In the genomic region with DNA sequence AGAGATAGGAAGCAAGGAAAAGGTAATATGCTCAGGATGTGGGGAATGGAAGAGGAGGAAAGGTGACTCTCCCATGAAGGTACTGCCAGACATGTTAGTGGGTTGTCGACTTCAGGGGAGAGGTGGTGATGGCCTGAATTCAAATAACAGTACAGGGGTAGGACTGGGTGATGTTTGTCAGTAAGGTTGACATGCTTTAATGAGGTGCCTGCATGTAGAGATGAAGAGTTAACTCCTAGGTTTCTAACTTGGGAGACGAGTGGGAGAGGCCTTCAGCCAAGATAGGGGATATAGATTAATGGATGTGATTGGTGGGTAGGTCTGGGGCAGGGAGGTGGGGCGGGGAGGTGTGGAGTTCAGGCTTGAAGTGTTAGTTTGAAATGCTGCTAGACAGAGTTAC, we compare ENCODE assay signal across 12 cellular contexts. TPM values are rescaled to one million over a fixed set of nuclear protein-coding genes. Genes with fewer than 3 reads are reported as not detected.
DNase-seq lines count a peak whose midpoint lies in the region; ATAC-seq and TF ChIP-seq lines count a peak whose summit lies in the region.
"Had no signal": no experiment of that assay in that cellular context is flagged by ENCODE, and none has a peak within 500 bp of the region (broad histone marks: within the 10 kb centered on the region; RNA-seq: fewer than 3 reads in every experiment).

No MANE protein-coding gene starts in this region.

- H3K4me1 ChIP-seq in BLaER1 treated with 17β-estradiol and CSF1 and Interleukin-3, amounts not matched to agents 10 nM and 100 nM, result peaks cover 23 to 58% (median 44%) of the 10 kb centered on the region in 10 experiments
- H3K4me1 ChIP-seq in DOHH2 (ENCODE audit: control insufficient read depth, low read length), result peaks cover 31% of the 10 kb centered on the region
- H3K4me1 ChIP-seq: BE2C had no signal

- CTCF ChIA-PET in activated CD4-positive, alpha-beta memory T cell treated with anti-CD3 and anti-CD28 coated beads, Interleukin-2, amount 10 ng/mL, durations not matched to agents 7 days and 5 days (lab: Charles Lee), result interaction anchor here (0.8 to 1.0 kb wide), 2 partner anchors 32 to 38 kb away, joined by 3 to 5 read pairs; no protein-coding TSS in a partner anchor

- H4K20me1 ChIP-seq in BLaER1 treated with 17β-estradiol and CSF1 and Interleukin-3, amounts not matched to agents 10 nM and 100 nM, result peaks cover 37 to 72% (median 57%) of the 10 kb centered on the region in 11 experiments
- H4K20me1 ChIP-seq in DOHH2 (ENCODE audit: control insufficient read depth, insufficient read depth, low read depth, low read length), result peaks cover 31% of the 10 kb centered on the region

- H3K27me3 ChIP-seq in BLaER1 treated with 17β-estradiol and CSF1 and Interleukin-3, amounts not matched to agents 10 nM and 100 nM, result no peaks in the 10 kb centered on the region
- no peaks in the 10 kb centered on the region for H3K27me3 ChIP-seq in DOHH2 (ENCODE audit: control insufficient read depth, low read length)
- H3K27me3 ChIP-seq: BE2C had no signal

- no peaks in the 10 kb centered on the region for H3K9me3 Mint-ChIP-seq in activated CD4-positive, alpha-beta memory T cell treated with anti-CD3 and anti-CD28 coated beads, Interleukin-2, amount 10 ng/mL, durations not matched to agents 7 days and 5 days
- no peaks in the 10 kb centered on the region for H3K9me3 Mint-ChIP-seq in memory B cell

- no peak for TF ChIP-seq CTCF in DOHH2 (IDR thresholded peaks at IDR 0.05; ENCODE audit: low read depth, low read length, poor library complexity, severe bottlenecking)

- no peak for DNase-seq in activated CD4-positive, alpha-beta memory T cell treated with anti-CD3 and anti-CD28 coated beads, Interleukin-2, amount 10 ng/mL, durations not matched to agents 7 days and 5 days
- no peak for DNase-seq in memory B cell (ENCODE audit: low spot score in 2 of 2)
- DNase-seq in left lobe of liver (ENCODE audit: low spot score), result no peak
- DNase-seq in ACHN, result no peak
- no peak for DNase-seq in HPDE6-E6E7 (ENCODE audit: extremely low spot score)
- DNase-seq: activated CD8-positive, alpha-beta memory T cell treated with anti-CD3 and anti-CD28 coated beads for 24 hours; BE2C had no signal

- POLR2A ChIA-PET in activated CD4-positive, alpha-beta memory T cell treated with anti-CD3 and anti-CD28 coated beads, Interleukin-2, amount 10 ng/mL, durations not matched to agents 7 days and 5 days (lab: Charles Lee), result interaction anchor here (1.6 kb wide), 1 partner anchor 16 kb away, joined by 5 read pairs; no protein-coding TSS in a partner anchor

- peaks cover 26% of the 10 kb centered on the region for H3K36me3 Mint-ChIP-seq in activated CD4-positive, alpha-beta memory T cell treated with anti-CD3 and anti-CD28 coated beads, Interleukin-2, amount 10 ng/mL, durations not matched to agents 7 days and 5 days (ENCODE audit: low read depth)
- no peaks in the 10 kb centered on the region for H3K36me3 Mint-ChIP-seq in memory B cell

- peak overlapping the region; percentile 4 for H3K4me3 Mint-ChIP-seq in activated CD4-positive, alpha-beta memory T cell treated with anti-CD3 and anti-CD28 coated beads, Interleukin-2, amount 10 ng/mL, durations not matched to agents 7 days and 5 days
- H3K4me3 Mint-ChIP-seq in memory B cell, result no peak overlapping the region

- no peak overlapping the region for H3K4me3 ChIP-seq in BLaER1 treated with 17β-estradiol and CSF1 and Interleukin-3, amounts not matched to agents 10 nM and 100 nM
- no peak overlapping the region for H3K4me3 ChIP-seq in DOHH2 (ENCODE audit: low read length)
- H3K4me3 ChIP-seq: thoracic aorta had no signal

- no peak overlapping the region for H3K27ac ChIP-seq in BLaER1 treated with 17β-estradiol and CSF1 and Interleukin-3, amounts not matched to agents 10 nM and 100 nM
- no peak overlapping the region for H3K27ac ChIP-seq in DOHH2 (ENCODE audit: low read depth, low read length)
- H3K27ac ChIP-seq: KMS-11, thoracic aorta had no signal

- no peak overlapping the region; a peak in 1 of 22 replicates for H3K9ac ChIP-seq in BLaER1 treated with 17β-estradiol and CSF1 and Interleukin-3, amounts not matched to agents 10 nM and 100 nM
- H3K9ac ChIP-seq: KMS-11 had no signal

- in situ Hi-C loops in ACHN (cut with HindIII; ENCODE audit: low pct_ligation_motif_present, low pct_unique_long_range_greater_than_20kb, low sequenced_read_pairs), result no loop called here

- no peaks in the 10 kb centered on the region for H3K27me3 Mint-ChIP-seq in activated CD4-positive, alpha-beta memory T cell treated with anti-CD3 and anti-CD28 coated beads, Interleukin-2, amount 10 ng/mL, durations not matched to agents 7 days and 5 days
- H3K27me3 Mint-ChIP-seq in memory B cell, result no peaks in the 10 kb centered on the region

- H3K9me2 ChIP-seq in DOHH2 (replicated peaks; ENCODE audit: control insufficient read depth, low read length), result no peaks in the 10 kb centered on the region

- 0 out of 2 replicates have a peak, but pooled peaks cover 2% of the 10 kb centered on the region for H3F3A ChIP-seq in DOHH2 (ENCODE audit: control insufficient read depth, insufficient read depth)

- H3K27ac Mint-ChIP-seq in activated CD4-positive, alpha-beta memory T cell treated with anti-CD3 and anti-CD28 coated beads, Interleukin-2, amount 10 ng/mL, durations not matched to agents 7 days and 5 days, result peak overlapping the region; percentile 51
- H3K27ac Mint-ChIP-seq in memory B cell, result peak overlapping the region; percentile 2

- H3K4me1 Mint-ChIP-seq in activated CD4-positive, alpha-beta memory T cell treated with anti-CD3 and anti-CD28 coated beads, Interleukin-2, amount 10 ng/mL, durations not matched to agents 7 days and 5 days, result peaks cover 57% of the 10 kb centered on the region
- peaks cover 35% of the 10 kb centered on the region for H3K4me1 Mint-ChIP-seq in memory B cell

- H3K36me3 ChIP-seq in BLaER1 treated with 17β-estradiol and CSF1 and Interleukin-3, amounts not matched to agents 10 nM and 100 nM, result peaks cover 3 to 25% (median 10%) of the 10 kb centered on the region in 11 experiments; a peak in 14 of 22 replicates
- H3K36me3 ChIP-seq in DOHH2 (ENCODE audit: control insufficient read depth, low read length), result peaks cover 34% of the 10 kb centered on the region
- H3K36me3 ChIP-seq: BE2C, thoracic aorta had no signal

- peak overlapping the region in 10 of 11 experiments; percentile 12 to 97 (median 92); a peak in 14 of 22 replicates for H3K4me2 ChIP-seq in BLaER1 treated with 17β-estradiol and CSF1 and Interleukin-3, amounts not matched to agents 10 nM and 100 nM
- peak overlapping the region; percentile 23 for H3K4me2 ChIP-seq in DOHH2 (ENCODE audit: low read length)
- H3K4me2 ChIP-seq: KMS-11 had no signal

- ATAC-seq in memory B cell (ENCODE audit: low read depth), result no peak
- no peak for ATAC-seq in left lobe of liver
- ATAC-seq in HG03108 (IDR thresholded peaks at IDR 0.05; ENCODE audit: unreplicated experiment), result no peak

- no peaks in the 10 kb centered on the region for H3K9me3 ChIP-seq in BLaER1 treated with 17β-estradiol and CSF1 and Interleukin-3, amounts not matched to agents 10 nM and 100 nM (replicated peaks in 1 of 11)
- no peaks in the 10 kb centered on the region for H3K9me3 ChIP-seq in DOHH2 (ENCODE audit: control insufficient read depth, insufficient read depth, low read length)
- H3K9me3 ChIP-seq: BE2C, thoracic aorta had no signal

- H3K79me2 ChIP-seq in DOHH2 (ENCODE audit: control insufficient read depth, low read length), result peaks cover 75% of the 10 kb centered on the region

RNA-seq across cellular contexts. Expression of gene NAPG, which starts 2.6 kb away (rescaled TPM):
- 10 to 100 TPM; 35.8 to 36.9 TPM for total RNA-seq in activated CD4-positive, alpha-beta memory T cell treated with anti-CD3 and anti-CD28 coated beads, Interleukin-2, amount 10 ng/mL, durations not matched to agents 7 days and 5 days
- total RNA-seq in left lobe of liver, result 11.5 TPM
